ENCODE assay signal across 11 cellular contexts in genomic region chr19:49552749-49553148, GRCh38. TPM values are rescaled to one million over a fixed set of nuclear protein-coding genes. Genes with fewer than 3 reads are reported as not detected.
DNase-seq lines count a peak whose midpoint lies in the region; ATAC-seq and TF ChIP-seq lines count a peak whose summit lies in the region.
"Had no signal": no experiment of that assay in that cellular context is flagged by ENCODE, and none has a peak within 500 bp of the region (broad histone marks: within the 10 kb centered on the region; RNA-seq: fewer than 3 reads in every experiment).

No MANE protein-coding gene starts in this region.

- no peak for TF ChIP-seq POLR2A in suprapubic skin (IDR thresholded peaks at IDR 0.05)

- H3K36me3 Mint-ChIP-seq in activated CD8-positive, alpha-beta memory T cell treated with anti-CD3 and anti-CD28 coated beads, Interleukin-2, amount 10 ng/mL, durations not matched to agents 7 days and 5 days, result peaks cover 34% of the 10 kb centered on the region

- peak overlapping the region; percentile 46 for H3K4me3 Mint-ChIP-seq in activated CD8-positive, alpha-beta memory T cell treated with anti-CD3 and anti-CD28 coated beads, Interleukin-2, amount 10 ng/mL, durations not matched to agents 7 days and 5 days

- 87% methylated on average over 11 of the region's 11 CpGs for WGBS in hepatocyte (ENCODE audit: low lambda C conversion rate, missing lambda C conversion rate)
- 85% methylated on average over 11 of the region's 11 CpGs for WGBS in suprapubic skin

- peak overlapping the region; percentile 83 for H3K27ac ChIP-seq in hepatocyte
- peak overlapping the region; percentile 19 for H3K27ac ChIP-seq in suprapubic skin

- no peak overlapping the region for H3K4me3 ChIP-seq in hepatocyte
- H3K4me3 ChIP-seq in suprapubic skin, result no peak overlapping the region

- TF ChIP-seq EP300 in suprapubic skin (IDR thresholded peaks at IDR 0.05), result no peak

- peaks cover 53% of the 10 kb centered on the region for H3K4me1 Mint-ChIP-seq in activated CD8-positive, alpha-beta memory T cell treated with anti-CD3 and anti-CD28 coated beads, Interleukin-2, amount 10 ng/mL, durations not matched to agents 7 days and 5 days

- H3K4me1 ChIP-seq in hepatocyte (ENCODE audit: insufficient read depth) (no peaks in the 10 kb centered on the region), suprapubic skin (peaks cover 20% of the 10 kb centered on the region)

- TF ChIP-seq CTCF in hepatocyte (IDR thresholded peaks at IDR 0.05; ENCODE audit: poor library complexity) (no peak), suprapubic skin (IDR thresholded peaks at IDR 0.05) (no peak)

- no peak overlapping the region for H3K4me2 ChIP-seq in hepatocyte

- CTCF ChIA-PET in activated CD8-positive, alpha-beta memory T cell treated with anti-CD3 and anti-CD28 coated beads, Interleukin-2, amount 10 ng/mL, durations not matched to agents 7 days and 5 days (lab: Charles Lee), result interaction anchor here (0.6 to 19.1 kb wide), 14 partner anchors 10 to 125 kb away, joined by 3 to 325 read pairs (median 6); partner anchors contain the start of genes FLT3LG and NOSIP

- peak; percentile 18 for ATAC-seq in activated CD8-positive, alpha-beta memory T cell treated with anti-CD3 and anti-CD28 coated beads, Interleukin-2, amount 10 ng/mL, durations not matched to agents 7 days and 5 days
- ATAC-seq in left cardiac atrium (no peak), GM18502 (IDR thresholded peaks at IDR 0.05; ENCODE audit: poor library complexity, unreplicated experiment) (no peak)

- no peaks in the 10 kb centered on the region for H4K20me1 ChIP-seq in hepatocyte (ENCODE audit: insufficient read depth, poor library complexity, severe bottlenecking)

- H3K36me3 ChIP-seq in hepatocyte (replicated peaks; ENCODE audit: insufficient read depth, low read depth) (no peaks in the 10 kb centered on the region), suprapubic skin (peaks cover 31% of the 10 kb centered on the region)

- H3K9me3 ChIP-seq in hepatocyte (ENCODE audit: low read depth) (no peaks in the 10 kb centered on the region), suprapubic skin (no peaks in the 10 kb centered on the region)

- H3K9me3 Mint-ChIP-seq in activated CD8-positive, alpha-beta memory T cell treated with anti-CD3 and anti-CD28 coated beads, Interleukin-2, amount 10 ng/mL, durations not matched to agents 7 days and 5 days (ENCODE audit: low read depth), result no peaks in the 10 kb centered on the region

- DNase-seq in stimulated activated CD4-positive, alpha-beta T cell treated with anti-CD3 and anti-CD28 coated beads, Interleukin-15, amount 100 ng/mL, for 24 hours, result peak; percentile 33
- DNase-seq in stimulated activated CD4-positive, alpha-beta T cell treated with anti-CD3 and anti-CD28 coated beads, Interleukin-2, amount 100 ng/mL, for 48 hours, result no peak
- DNase-seq in activated CD8-positive, alpha-beta memory T cell treated with anti-CD3 and anti-CD28 coated beads, Interleukin-2, amount 10 ng/mL, durations not matched to agents 7 days and 5 days, result peak; percentile 60
- DNase-seq in hepatocyte (ENCODE audit: low spot score), result no peak
- no peak for DNase-seq in suprapubic skin (ENCODE audit: low spot score in 2 of 2)
- no peak for DNase-seq in left cardiac atrium
- no peak for DNase-seq in GDM1 (lab: John Stamatoyannopoulos, UW)
- DNase-seq: cerebellar nuclear complex, Karpas-422, NCI-H2029 treated with DMSO at 0.1 percent for 48 hours had no signal

- no peaks in the 10 kb centered on the region for H3K27me3 Mint-ChIP-seq in activated CD8-positive, alpha-beta memory T cell treated with anti-CD3 and anti-CD28 coated beads, Interleukin-2, amount 10 ng/mL, durations not matched to agents 7 days and 5 days

- H3K27ac Mint-ChIP-seq in activated CD8-positive, alpha-beta memory T cell treated with anti-CD3 and anti-CD28 coated beads, Interleukin-2, amount 10 ng/mL, durations not matched to agents 7 days and 5 days, result peak overlapping the region; percentile 94

- H3K27me3 ChIP-seq in hepatocyte, result no peaks in the 10 kb centered on the region
- no peaks in the 10 kb centered on the region for H3K27me3 ChIP-seq in suprapubic skin

- H2AFZ ChIP-seq in hepatocyte, result no peak overlapping the region

- intact Hi-C loops in left cardiac atrium (cut with DNase I), result no loop called here

- H3K79me2 ChIP-seq in hepatocyte, result no peaks in the 10 kb centered on the region

- no peaks in the 10 kb centered on the region for H3K9me2 ChIP-seq in hepatocyte (replicated peaks; ENCODE audit: insufficient read depth)

RNA-seq across cellular contexts. Expression of gene RCN3, which starts 24.9 kb away (rescaled TPM):
- under 1 TPM; 0.19 to 0.53 TPM for total RNA-seq in activated CD8-positive, alpha-beta memory T cell treated with anti-CD3 and anti-CD28 coated beads, Interleukin-2, amount 10 ng/mL, durations not matched to agents 7 days and 5 days
- total RNA-seq in hepatocyte (20.5 and 25.8 TPM in 2 replicates), suprapubic skin (10 to 100 TPM in 2 of 4 donors, 1 to 10 TPM in 2; 4.9 to 18.8 (median 9.0) TPM), left cardiac atrium (10 to 100 TPM; 27.3 to 34.9 TPM)
- polyA plus RNA-seq in hepatocyte, result 81.4 and 85.4 TPM in 2 replicates

RNA-seq across cellular contexts. Expression of gene NOSIP, which starts 27.6 kb away (rescaled TPM):
- total RNA-seq in activated CD8-positive, alpha-beta memory T cell treated with anti-CD3 and anti-CD28 coated beads, Interleukin-2, amount 10 ng/mL, durations not matched to agents 7 days and 5 days, result 10 to 100 TPM; 77.3 to 96.1 TPM
- total RNA-seq in hepatocyte, result 43.4 and 52.8 TPM in 2 replicates
- 92.4 and 93.9 TPM in 2 replicates for polyA plus RNA-seq in hepatocyte
- total RNA-seq in suprapubic skin, result 10 to 100 TPM; 42.5 to 85.6 (median 68.9) TPM
- 10 to 100 TPM; 43.6 to 48.6 TPM for total RNA-seq in left cardiac atrium

RNA-seq across cellular contexts. Expression of gene PRRG2, which starts 28.4 kb away (rescaled TPM):
- 1 to 10 TPM in 1 of 2 experiments, under 1 TPM in 1; 0.49 to 2.4 TPM for total RNA-seq in activated CD8-positive, alpha-beta memory T cell treated with anti-CD3 and anti-CD28 coated beads, Interleukin-2, amount 10 ng/mL, durations not matched to agents 7 days and 5 days
- total RNA-seq in hepatocyte (6.0 and 10.2 TPM in 2 replicates), suprapubic skin (10 to 100 TPM; 13.8 to 21.2 (median 16.7) TPM), left cardiac atrium (1 to 10 TPM in 1 of 2 donors, under 1 TPM in 1; 0.68 to 1.1 TPM)
- 4.0 and 4.3 TPM in 2 replicates for polyA plus RNA-seq in hepatocyte

RNA-seq across cellular contexts. Expression of gene PRR12, which starts 38.2 kb away (rescaled TPM):
- total RNA-seq in activated CD8-positive, alpha-beta memory T cell treated with anti-CD3 and anti-CD28 coated beads, Interleukin-2, amount 10 ng/mL, durations not matched to agents 7 days and 5 days, result 10 to 100 TPM; 34.8 to 46.5 TPM
- 2.1 and 3.7 TPM in 2 replicates for total RNA-seq in hepatocyte
- polyA plus RNA-seq in hepatocyte, result 2.7 and 3.0 TPM in 2 replicates
- total RNA-seq in suprapubic skin, result 10 to 100 TPM; 24.6 to 50.3 (median 38.9) TPM
- 10 to 100 TPM; 12.9 to 15.9 TPM for total RNA-seq in left cardiac atrium

RNA-seq across cellular contexts. Expression of gene FCGRT, which starts 40.3 kb away (rescaled TPM):
- 1 to 10 TPM; 2.1 to 7.9 TPM for total RNA-seq in activated CD8-positive, alpha-beta memory T cell treated with anti-CD3 and anti-CD28 coated beads, Interleukin-2, amount 10 ng/mL, durations not matched to agents 7 days and 5 days
- total RNA-seq in hepatocyte, result 313 and 321 TPM in 2 replicates
- polyA plus RNA-seq in hepatocyte, result 509 and 519 TPM in 2 replicates
- 100 to 1,000 TPM in 3 of 4 donors, 10 to 100 TPM in 1; 96.2 to 136 (median 112) TPM for total RNA-seq in suprapubic skin
- 100 to 1,000 TPM; 156 to 202 TPM for total RNA-seq in left cardiac atrium

Comparison
In these comparisons a context has a peak if more than half of its experiments do, and no peak if none do; other contexts are left out.
1. DNase-seq: peak in stimulated activated CD4-positive, alpha-beta T cell treated with anti-CD3 and anti-CD28 coated beads, Interleukin-15, amount 100 ng/mL, for 24 hours (single experiment) and activated CD8-positive, alpha-beta memory T cell treated with anti-CD3 and anti-CD28 coated beads, Interleukin-2, amount 10 ng/mL, durations not matched to agents 7 days and 5 days (single experiment); none in stimulated activated CD4-positive, alpha-beta T cell treated with anti-CD3 and anti-CD28 coated beads, Interleukin-2, amount 100 ng/mL, for 48 hours (0 of 2), hepatocyte (single experiment), suprapubic skin (0 of 2), left cardiac atrium (single experiment) and GDM1 (single experiment).